In genomic region chr9:95463145-95464060, GRCh38 we compare ENCODE assay signal across 8 cellular contexts. TPM values are rescaled to one million over a fixed set of nuclear protein-coding genes. Genes with fewer than 3 reads are reported as not detected.
A peak's percentile ranks its signal among the peaks of the same experiment; 100 is the strongest.
DNase-seq lines count a peak whose midpoint lies in the region; ATAC-seq and TF ChIP-seq lines count a peak whose summit lies in the region.

No MANE protein-coding gene starts in this region.

- H3K4me1 ChIP-seq in heart right ventricle (peaks cover 11 to 21% (median 19%) of the 10 kb centered on the region in 9 donors), HUES64 (ENCODE audit: insufficient read depth, low read length) (peaks cover 16% of the 10 kb centered on the region)

- intact Hi-C loops in heart right ventricle (cut with DNase I), result loop anchor here in 4 of 10 donors (2.0 to 10.0 kb wide), 4 partner anchors 39 to 139 kb away; no protein-coding TSS in a partner anchor
- intact Hi-C loops in cardiac septum (cut with DNase I), result loop anchor here (5.0 kb wide), 1 partner anchor 44 kb away; no protein-coding TSS in a partner anchor

- peak overlapping the region; percentile 32 for H3K4me3 Mint-ChIP-seq in endothelial cell (ENCODE audit: unreplicated experiment)

- peaks cover 36% of the 10 kb centered on the region for H3K4me1 Mint-ChIP-seq in endothelial cell (ENCODE audit: unreplicated experiment)

- H3K27ac ChIP-seq in heart right ventricle, result peak overlapping the region in 9 of 10 donors; percentile 8 to 75 (median 62)
- H3K27ac ChIP-seq in HUES64 (ENCODE audit: low read depth, low read length), result no peak overlapping the region

- peak overlapping the region; percentile 85 for H3K27ac Mint-ChIP-seq in endothelial cell (ENCODE audit: unreplicated experiment)

- peaks cover 44% of the 10 kb centered on the region for H3K36me3 Mint-ChIP-seq in endothelial cell (ENCODE audit: low read depth, unreplicated experiment)

- no peak for TF ChIP-seq CTCF in heart right ventricle (IDR thresholded peaks at IDR 0.05)
- TF ChIP-seq CTCF in endothelial cell (IDR thresholded peaks at IDR 0.05; ENCODE audit: unreplicated experiment), result no peak

- WGBS in heart right ventricle, 2 donors, result 76 to 77% methylated on average over 21 of the region's 21 CpGs
- 83% methylated on average over 21 of the region's 21 CpGs for WGBS in HUES64

- H3K27me3 Mint-ChIP-seq in endothelial cell (ENCODE audit: unreplicated experiment), result peaks cover 7% of the 10 kb centered on the region

- H3K4me3 ChIP-seq in heart right ventricle (peak overlapping the region in 9 of 10 donors; percentile 15 to 51 (median 43)), HUES64 (ENCODE audit: low read length) (peak overlapping the region; percentile 22; the same call in 1 of the 2 replicates)

- peaks cover 0 to 5% (median 0%) of the 10 kb centered on the region in 7 donors for H3K27me3 ChIP-seq in heart right ventricle
- no peaks in the 10 kb centered on the region for H3K27me3 ChIP-seq in HUES64 (ENCODE audit: insufficient read depth, low read length)

- H3K9me3 ChIP-seq in heart right ventricle (no peaks in the 10 kb centered on the region), HUES64 (ENCODE audit: insufficient read depth, low read depth, low read length) (no peaks in the 10 kb centered on the region)

- H3K9me3 Mint-ChIP-seq in endothelial cell (ENCODE audit: unreplicated experiment), result no peaks in the 10 kb centered on the region

- ATAC-seq in heart right ventricle, result no peak
- peak; percentile 33 for ATAC-seq in stimulated activated naive CD8-positive, alpha-beta T cell treated with anti-CD3 and anti-CD28 coated beads, Interleukin-15, Interleukin-2, amounts not matched to agents 100 U/mL and 50 U/mL, for 24 hours

- no peak overlapping the region for H3K9ac ChIP-seq in HUES64 (ENCODE audit: low read depth, low read length)

- no peak for DNase-seq in heart right ventricle
- no peak for DNase-seq in cardiac septum (ENCODE audit: low spot score)
- DNase-seq in endothelial cell (ENCODE audit: low spot score), result no peak
- DNase-seq in stimulated activated naive CD8-positive, alpha-beta T cell treated with anti-CD3 and anti-CD28 coated beads, Interleukin-15, Interleukin-2, amounts not matched to agents 100 U/mL and 50 U/mL, for 24 hours, result peak; percentile 32
- DNase-seq in anterior cingulate cortex (lab: John Stamatoyannopoulos, UW), result no peak
- DNase-seq in DMS114 treated with DMSO at 0.1 percent for 48 hours (lab: John Stamatoyannopoulos, UW; ENCODE audit: unreplicated experiment), result no peak
- DNase-seq in NAMALWA (ENCODE audit: low spot score), result no peak

- peaks cover 0 to 76% (median 29%) of the 10 kb centered on the region in 9 donors for H3K36me3 ChIP-seq in heart right ventricle
- H3K36me3 ChIP-seq in HUES64 (ENCODE audit: insufficient read depth, low read length), result peaks cover 82% of the 10 kb centered on the region

RNA-seq across cellular contexts. Expression of gene PTCH1, which starts 53.4 kb away (rescaled TPM):
- total RNA-seq in heart right ventricle, result 1 to 10 TPM; 3.6 to 10.0 (median 7.8) TPM
- 1 to 10 TPM; 1.6 to 3.7 TPM for polyA plus RNA-seq in heart right ventricle
- 4.3 TPM for total RNA-seq in cardiac septum
- polyA plus RNA-seq in HUES64 (2013, experiment 1 of 2), result 13.8 TPM
- polyA plus RNA-seq in HUES64 (2013, experiment 2 of 2), result 13.1 TPM
- total RNA-seq in endothelial cell (ENCODE audit: unreplicated experiment), result 24.1 TPM
